In the genomic region with DNA sequence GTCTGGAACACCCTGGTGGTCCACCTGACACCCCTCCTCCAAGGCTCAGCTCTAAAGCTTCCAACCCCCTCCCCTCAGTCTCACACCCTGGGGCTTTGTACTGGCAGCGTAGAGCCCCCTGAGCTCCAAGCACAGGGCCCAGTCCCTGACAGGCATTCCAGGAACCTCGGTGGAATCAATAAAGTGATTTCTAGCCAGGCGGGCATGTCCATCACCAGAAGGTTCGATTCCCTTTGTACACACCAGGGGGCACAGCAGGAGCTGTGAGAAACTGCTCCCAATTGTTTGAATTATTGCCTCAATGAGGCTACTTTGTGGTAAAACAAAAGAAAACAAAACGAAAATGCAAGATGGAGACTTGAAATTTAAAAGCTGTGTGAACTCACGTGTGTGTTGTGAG, we compare ENCODE assay signal across 8 cellular contexts. TPM values are rescaled to one million over a fixed set of nuclear protein-coding genes. Genes with fewer than 3 reads are reported as not detected.
A peak's percentile ranks its signal among the peaks of the same experiment; 100 is the strongest.
DNase-seq lines count a peak whose midpoint lies in the region; ATAC-seq, FAIRE-seq and TF ChIP-seq lines count a peak whose summit lies in the region.

No MANE protein-coding gene starts in this region.

- ATAC-seq in A549 (peak; percentile 26 to 71; a peak in 3 of 6 replicates), right lobe of liver (peak; percentile 91 to 99 (median 96)), HG03045 (IDR thresholded peaks at IDR 0.05; ENCODE audit: unreplicated experiment) (no peak)

- CTCF ChIA-PET in A549 (lab: Yijun Ruan, JAX), result interaction anchor here (0.6 to 2.7 kb wide), 16 partner anchors 10 to 125 kb away, joined by 3 to 16 read pairs (median 4); no protein-coding TSS in a partner anchor
- CTCF ChIA-PET in RWPE1 (lab: Yijun Ruan, JAX), result interaction anchor here (0.5 to 3.3 kb wide), 11 partner anchors 8 to 1452 kb away, joined by 3 to 25 read pairs (median 3); no protein-coding TSS in a partner anchor

- DNase-seq in A549 (ENCODE audit: low read depth in 1 of 2, low spot score in 1 of 2), result peak; percentile 32
- no peak for DNase-seq in GM10266 (ENCODE audit: extremely low spot score)
- DNase-seq in RWPE1 (ENCODE audit: low spot score), result peak; percentile 54
- peak; percentile 67 for DNase-seq in astrocyte of the hippocampus (ENCODE audit: low read depth, low spot score)
- DNase-seq in right lobe of liver, result peak; percentile 55 to 74 (median 68)
- DNase-seq in stimulated activated naive CD4-positive, alpha-beta T cell treated with Interleukin-2 at 50 U/mL for 16 hours (lab: John Stamatoyannopoulos, UW), result peak; percentile 9
- no peak for DNase-seq in anterior cingulate cortex (lab: John Stamatoyannopoulos, UW)

- no peak overlapping the region for H3K4me2 ChIP-seq in A549

- FAIRE-seq in A549 (lab: Jason Lieb, UNC), result no peak

- intact Hi-C loops in right lobe of liver (cut with DNase I), result loop anchor here (5.0 to 10.0 kb wide), 2 partner anchors 106 to 108 kb away; no protein-coding TSS in a partner anchor

- H3K36me3 ChIP-seq in right lobe of liver, result no peaks in the 10 kb centered on the region

- no peak overlapping the region for H3K4me3 ChIP-seq in A549
- no peak overlapping the region for H3K4me3 ChIP-seq in right lobe of liver

- H3K4me1 ChIP-seq in A549, result no peaks in the 10 kb centered on the region
- H3K4me1 ChIP-seq in right lobe of liver, result peaks cover 0 to 7% (median 0%) of the 10 kb centered on the region in 4 donors

- TF ChIP-seq CTCF in A549 (IDR thresholded peaks at IDR 0.05) (peak; percentile 24; the same call in 2 of the 3 replicates), GM10266 (IDR thresholded peaks at IDR 0.05; ENCODE audit: control insufficient read depth, insufficient read depth, low read depth, missing control alignments) (peak; percentile 51), RWPE1 (conservative IDR thresholded peaks at IDR 0.05; ENCODE audit: low read depth) (no peak; the same call in 1 of the 2 replicates), right lobe of liver (IDR thresholded peaks at IDR 0.05) (peak; percentile 81 to 86 (median 84))

- WGBS in A549 (ENCODE audit: missing lambda C conversion rate), result 26% methylated on average over 6 of the region's 6 CpGs
- 13% methylated on average over 6 of the region's 6 CpGs for WGBS in right lobe of liver (ENCODE audit: insufficient coverage, low coverage, low lambda C conversion rate, missing lambda C conversion rate)

- POLR2A ChIA-PET in A549 (lab: Yijun Ruan, JAX), result no interaction called here
- POLR2A ChIA-PET in RWPE1 (lab: Yijun Ruan, JAX; ENCODE audit: low non-redundant PET), result no interaction called here

- TF ChIP-seq POLR2A in A549 (IDR thresholded peaks at IDR 0.05; ENCODE audit: low read length) (no peak), right lobe of liver (IDR thresholded peaks at IDR 0.05) (no peak)

- TF ChIP-seq RAD21 in A549 (conservative IDR thresholded peaks at IDR 0.05 in 1 of 2, IDR thresholded peaks at IDR 0.05 in 1 of 2), result peak; percentile 36 to 41; a peak in 2 of 5 replicates

- H3K27ac ChIP-seq in A549, result no peak overlapping the region
- no peak overlapping the region for H3K27ac ChIP-seq in RWPE1
- H3K27ac ChIP-seq in right lobe of liver, result no peak overlapping the region

- TF ChIP-seq EP300 in A549 (IDR thresholded peaks at IDR 0.05), result no peak

- H3K27me3 ChIP-seq in right lobe of liver, result no peaks in the 10 kb centered on the region

- H3K9me3 ChIP-seq in A549 (no peaks in the 10 kb centered on the region), right lobe of liver (no peaks in the 10 kb centered on the region)

TF ChIP-seq in A549, 52 proteins besides CTCF, POLR2A, EP300 and RAD21:
- TF ChIP-seq MYC (IDR thresholded peaks at IDR 0.05; ENCODE audit: borderline replicate concordance, low read length) (no peak), SMC3 (IDR thresholded peaks at IDR 0.05) (peak; percentile 37; the same call in 2 of the 3 replicates), NFE2L2 (conservative IDR thresholded peaks at IDR 0.05; ENCODE audit: low read length) (no peak), HMGXB4 (CRISPR knock-in tag; IDR thresholded peaks at IDR 0.05; ENCODE audit: borderline replicate concordance) (no peak)

RNA-seq across cellular contexts. Expression of gene SMPD3, which starts 51.8 kb away (rescaled TPM):
- polyA plus RNA-seq in A549 (2011; rRNA removed) (0.04 and 0.07 TPM in 2 replicates), A549 (2017; fragmentation: RNase III; extraction: RNeasy Plus Mini Kit Qiagen cat#74134 plus additional on column Dnase treatment) (0.12 to 0.24 TPM (median 0.13 TPM) in 3 replicates)
- 0.13 and 0.17 TPM in 2 replicates for polyA plus RNA-seq in A549 (2012; cell fraction: cytosol; rRNA removed)
- polyA plus RNA-seq in A549 (2012; cell fraction: nucleus; rRNA removed), result 0.36 and 0.41 TPM in 2 replicates
- 0.19 TPM in 1 of 2 replicates, not detected in the other for polyA minus RNA-seq in A549 (2011; rRNA and poly(A)+ RNA removed)
- 10 to 100 TPM in 2 of 6 experiments, 1 to 10 TPM in 2, under 1 TPM in 2; 0.18 to 27.2 (median 5.0) TPM for total RNA-seq in right lobe of liver

Comparison
In these comparisons a context has a peak if more than half of its experiments do, and no peak if none do; other contexts are left out.
1. DNase-seq: peak in A549 (2 of 2), RWPE1 (single experiment), astrocyte of the hippocampus (single experiment), right lobe of liver (3 of 3) and stimulated activated naive CD4-positive, alpha-beta T cell treated with Interleukin-2 at 50 U/mL for 16 hours (single experiment); none in GM10266 (single experiment) and anterior cingulate cortex (0 of 58).